Comparison of ENCODE assay signal across 1 cellular context in the genomic region with DNA sequence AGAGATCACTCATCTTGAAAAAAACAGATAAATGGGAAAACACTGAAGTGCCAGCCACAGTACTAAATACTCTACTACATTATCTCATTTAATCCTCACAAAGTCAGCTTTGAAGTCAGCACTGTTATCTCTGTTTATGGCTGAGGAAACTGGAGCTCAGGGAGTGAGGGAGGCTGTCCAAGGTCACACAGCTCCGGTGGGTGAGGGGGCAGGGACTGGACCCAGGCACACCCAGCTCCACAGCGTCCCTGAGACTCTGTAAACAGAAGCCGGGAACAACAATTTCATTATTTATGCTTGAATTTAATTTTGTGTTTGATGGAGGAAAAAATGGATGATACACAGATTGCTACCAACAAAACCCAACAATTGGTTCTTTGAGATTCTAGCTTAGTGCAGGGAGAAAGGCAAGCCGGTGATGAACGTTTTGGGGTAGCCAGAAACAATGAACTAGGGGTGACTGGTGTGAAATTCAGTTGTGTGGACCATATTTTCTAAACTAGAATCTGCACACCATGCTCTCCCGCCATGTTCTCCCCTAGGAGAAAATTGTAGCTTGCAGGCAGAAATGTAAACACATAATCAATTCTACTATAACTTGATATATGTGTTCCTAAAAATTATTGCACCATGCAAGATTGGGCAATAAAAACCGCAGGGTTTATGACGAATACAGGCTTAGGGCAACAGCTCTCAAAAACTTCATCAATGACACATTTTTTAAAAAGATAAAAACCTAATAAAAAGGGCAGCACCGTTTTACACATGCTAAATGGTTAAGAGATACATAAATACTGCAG.
A peak's percentile ranks its signal among the peaks of the same experiment; 100 is the strongest.
TF ChIP-seq lines count a peak whose summit lies in the region.

A gene with protein sequence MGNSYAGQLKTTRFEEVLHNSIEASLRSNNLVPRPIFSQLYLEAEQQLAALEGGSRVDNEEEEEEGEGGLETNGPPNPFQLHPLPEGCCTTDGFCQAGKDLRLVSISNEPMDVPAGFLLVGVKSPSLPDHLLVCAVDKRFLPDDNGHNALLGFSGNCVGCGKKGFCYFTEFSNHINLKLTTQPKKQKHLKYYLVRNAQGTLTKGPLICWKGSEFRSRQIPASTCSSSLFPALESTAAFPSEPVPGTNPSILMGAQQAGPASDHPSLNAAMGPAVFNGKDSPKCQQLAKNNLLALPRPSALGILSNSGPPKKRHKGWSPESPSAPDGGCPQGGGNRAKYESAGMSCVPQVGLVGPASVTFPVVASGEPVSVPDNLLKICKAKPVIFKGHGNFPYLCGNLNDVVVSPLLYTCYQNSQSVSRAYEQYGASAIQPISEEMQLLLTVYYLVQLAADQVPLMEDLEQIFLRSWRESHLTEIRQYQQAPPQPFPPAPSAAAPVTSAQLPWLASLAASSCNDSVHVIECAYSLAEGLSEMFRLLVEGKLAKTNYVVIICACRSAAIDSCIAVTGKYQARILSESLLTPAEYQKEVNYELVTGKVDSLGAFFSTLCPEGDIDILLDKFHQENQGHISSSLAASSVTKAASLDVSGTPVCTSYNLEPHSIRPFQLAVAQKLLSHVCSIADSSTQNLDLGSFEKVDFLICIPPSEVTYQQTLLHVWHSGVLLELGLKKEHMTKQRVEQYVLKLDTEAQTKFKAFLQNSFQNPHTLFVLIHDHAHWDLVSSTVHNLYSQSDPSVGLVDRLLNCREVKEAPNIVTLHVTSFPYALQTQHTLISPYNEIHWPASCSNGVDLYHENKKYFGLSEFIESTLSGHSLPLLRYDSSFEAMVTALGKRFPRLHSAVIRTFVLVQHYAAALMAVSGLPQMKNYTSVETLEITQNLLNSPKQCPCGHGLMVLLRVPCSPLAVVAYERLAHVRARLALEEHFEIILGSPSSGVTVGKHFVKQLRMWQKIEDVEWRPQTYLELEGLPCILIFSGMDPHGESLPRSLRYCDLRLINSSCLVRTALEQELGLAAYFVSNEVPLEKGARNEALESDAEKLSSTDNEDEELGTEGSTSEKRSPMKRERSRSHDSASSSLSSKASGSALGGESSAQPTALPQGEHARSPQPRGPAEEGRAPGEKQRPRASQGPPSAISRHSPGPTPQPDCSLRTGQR (N-terminal part only) (plus strand): TSS at position 768 of the 800 bp plus-strand sequence. CDS start 22,570 bp downstream, outside the sequence.

TF ChIP-seq in HepG2, 621 proteins besides CTCF, POLR2A, EP300 and RAD21 (continued from another document and continues in another):
- TF ChIP-seq, protein P1, sequence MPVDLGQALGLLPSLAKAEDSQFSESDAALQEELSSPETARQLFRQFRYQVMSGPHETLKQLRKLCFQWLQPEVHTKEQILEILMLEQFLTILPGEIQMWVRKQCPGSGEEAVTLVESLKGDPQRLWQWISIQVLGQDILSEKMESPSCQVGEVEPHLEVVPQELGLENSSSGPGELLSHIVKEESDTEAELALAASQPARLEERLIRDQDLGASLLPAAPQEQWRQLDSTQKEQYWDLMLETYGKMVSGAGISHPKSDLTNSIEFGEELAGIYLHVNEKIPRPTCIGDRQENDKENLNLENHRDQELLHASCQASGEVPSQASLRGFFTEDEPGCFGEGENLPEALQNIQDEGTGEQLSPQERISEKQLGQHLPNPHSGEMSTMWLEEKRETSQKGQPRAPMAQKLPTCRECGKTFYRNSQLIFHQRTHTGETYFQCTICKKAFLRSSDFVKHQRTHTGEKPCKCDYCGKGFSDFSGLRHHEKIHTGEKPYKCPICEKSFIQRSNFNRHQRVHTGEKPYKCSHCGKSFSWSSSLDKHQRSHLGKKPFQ (CRISPR knock-in tag; IDR thresholded peaks at IDR 0.05; ENCODE audit: insufficient replicate concordance), result no peak
- TF ChIP-seq SRF (IDR thresholded peaks at IDR 0.05; ENCODE audit: low read depth, low read length) (no peak), ZNF136 (CRISPR knock-in tag; IDR thresholded peaks at IDR 0.05; ENCODE audit: low read depth) (0 out of 2 replicates have a peak, but pooled peaks have one; percentile 25), NFE2 (CRISPR knock-in tag; IDR thresholded peaks at IDR 0.05) (no peak), GLI4 (CRISPR knock-in tag; IDR thresholded peaks at IDR 0.05; ENCODE audit: borderline replicate concordance) (no peak), ZNF747 (CRISPR knock-in tag; IDR thresholded peaks at IDR 0.05; ENCODE audit: borderline replicate concordance) (peak; percentile 57; the same call in 1 of the 2 replicates), ZFP36L1 (CRISPR knock-in tag; IDR thresholded peaks at IDR 0.05) (peak; percentile 38; the same call in 1 of the 2 replicates), HOXD1 (CRISPR knock-in tag; IDR thresholded peaks at IDR 0.05) (0 out of 2 replicates have a peak, but pooled peaks have one; percentile 41), FOXK1 (CRISPR knock-in tag; IDR thresholded peaks at IDR 0.05; ENCODE audit: borderline replicate concordance, low read depth) (peak; percentile 39; the same call in 1 of the 2 replicates), HOXA5 (CRISPR knock-in tag; IDR thresholded peaks at IDR 0.05) (peak; percentile 72), ZBTB21 (CRISPR knock-in tag; IDR thresholded peaks at IDR 0.05) (no peak), ETV6 (CRISPR knock-in tag; conservative IDR thresholded peaks at IDR 0.05) (no peak), HOXA9 (CRISPR knock-in tag; IDR thresholded peaks at IDR 0.05; ENCODE audit: borderline replicate concordance) (no peak), NFYB (CRISPR knock-in tag; IDR thresholded peaks at IDR 0.05) (no peak), MIER2 (CRISPR knock-in tag; IDR thresholded peaks at IDR 0.05) (peak; percentile 68; the same call in 1 of the 2 replicates), NFKB2 (CRISPR knock-in tag; IDR thresholded peaks at IDR 0.05; ENCODE audit: borderline replicate concordance) (no peak), ZNF563 (CRISPR knock-in tag; IDR thresholded peaks at IDR 0.05) (no peak), ZNF558 (CRISPR knock-in tag; IDR thresholded peaks at IDR 0.05; ENCODE audit: borderline replicate concordance) (no peak), NCOA2 (CRISPR knock-in tag; IDR thresholded peaks at IDR 0.05) (peak; percentile 95), MXI1 (IDR thresholded peaks at IDR 0.05; ENCODE audit: borderline replicate concordance, low read depth, low read length) (no peak), NONO (IDR thresholded peaks at IDR 0.05) (no peak), NONO (CRISPR knock-in tag; conservative IDR thresholded peaks at IDR 0.05) (peak; percentile 32; the same call in 1 of the 2 replicates), ZFP36L2 (CRISPR knock-in tag; IDR thresholded peaks at IDR 0.05) (no peak), TBX2 (CRISPR knock-in tag; IDR thresholded peaks at IDR 0.05; ENCODE audit: borderline replicate concordance) (peak; percentile 93), ZFP90 (CRISPR knock-in tag; IDR thresholded peaks at IDR 0.05; ENCODE audit: borderline replicate concordance) (no peak), SP4 (CRISPR knock-in tag; IDR thresholded peaks at IDR 0.05) (no peak), CBX1 (IDR thresholded peaks at IDR 0.05; ENCODE audit: low read depth) (peak; percentile 77), ZNF567 (CRISPR knock-in tag; IDR thresholded peaks at IDR 0.05; ENCODE audit: borderline replicate concordance) (no peak)
- TF ChIP-seq, protein P2, sequence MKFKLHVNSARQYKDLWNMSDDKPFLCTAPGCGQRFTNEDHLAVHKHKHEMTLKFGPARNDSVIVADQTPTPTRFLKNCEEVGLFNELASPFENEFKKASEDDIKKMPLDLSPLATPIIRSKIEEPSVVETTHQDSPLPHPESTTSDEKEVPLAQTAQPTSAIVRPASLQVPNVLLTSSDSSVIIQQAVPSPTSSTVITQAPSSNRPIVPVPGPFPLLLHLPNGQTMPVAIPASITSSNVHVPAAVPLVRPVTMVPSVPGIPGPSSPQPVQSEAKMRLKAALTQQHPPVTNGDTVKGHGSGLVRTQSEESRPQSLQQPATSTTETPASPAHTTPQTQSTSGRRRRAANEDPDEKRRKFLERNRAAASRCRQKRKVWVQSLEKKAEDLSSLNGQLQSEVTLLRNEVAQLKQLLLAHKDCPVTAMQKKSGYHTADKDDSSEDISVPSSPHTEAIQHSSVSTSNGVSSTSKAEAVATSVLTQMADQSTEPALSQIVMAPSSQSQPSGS (CRISPR knock-in tag; IDR thresholded peaks at IDR 0.05), result peak; percentile 93
- TF ChIP-seq, protein P3, sequence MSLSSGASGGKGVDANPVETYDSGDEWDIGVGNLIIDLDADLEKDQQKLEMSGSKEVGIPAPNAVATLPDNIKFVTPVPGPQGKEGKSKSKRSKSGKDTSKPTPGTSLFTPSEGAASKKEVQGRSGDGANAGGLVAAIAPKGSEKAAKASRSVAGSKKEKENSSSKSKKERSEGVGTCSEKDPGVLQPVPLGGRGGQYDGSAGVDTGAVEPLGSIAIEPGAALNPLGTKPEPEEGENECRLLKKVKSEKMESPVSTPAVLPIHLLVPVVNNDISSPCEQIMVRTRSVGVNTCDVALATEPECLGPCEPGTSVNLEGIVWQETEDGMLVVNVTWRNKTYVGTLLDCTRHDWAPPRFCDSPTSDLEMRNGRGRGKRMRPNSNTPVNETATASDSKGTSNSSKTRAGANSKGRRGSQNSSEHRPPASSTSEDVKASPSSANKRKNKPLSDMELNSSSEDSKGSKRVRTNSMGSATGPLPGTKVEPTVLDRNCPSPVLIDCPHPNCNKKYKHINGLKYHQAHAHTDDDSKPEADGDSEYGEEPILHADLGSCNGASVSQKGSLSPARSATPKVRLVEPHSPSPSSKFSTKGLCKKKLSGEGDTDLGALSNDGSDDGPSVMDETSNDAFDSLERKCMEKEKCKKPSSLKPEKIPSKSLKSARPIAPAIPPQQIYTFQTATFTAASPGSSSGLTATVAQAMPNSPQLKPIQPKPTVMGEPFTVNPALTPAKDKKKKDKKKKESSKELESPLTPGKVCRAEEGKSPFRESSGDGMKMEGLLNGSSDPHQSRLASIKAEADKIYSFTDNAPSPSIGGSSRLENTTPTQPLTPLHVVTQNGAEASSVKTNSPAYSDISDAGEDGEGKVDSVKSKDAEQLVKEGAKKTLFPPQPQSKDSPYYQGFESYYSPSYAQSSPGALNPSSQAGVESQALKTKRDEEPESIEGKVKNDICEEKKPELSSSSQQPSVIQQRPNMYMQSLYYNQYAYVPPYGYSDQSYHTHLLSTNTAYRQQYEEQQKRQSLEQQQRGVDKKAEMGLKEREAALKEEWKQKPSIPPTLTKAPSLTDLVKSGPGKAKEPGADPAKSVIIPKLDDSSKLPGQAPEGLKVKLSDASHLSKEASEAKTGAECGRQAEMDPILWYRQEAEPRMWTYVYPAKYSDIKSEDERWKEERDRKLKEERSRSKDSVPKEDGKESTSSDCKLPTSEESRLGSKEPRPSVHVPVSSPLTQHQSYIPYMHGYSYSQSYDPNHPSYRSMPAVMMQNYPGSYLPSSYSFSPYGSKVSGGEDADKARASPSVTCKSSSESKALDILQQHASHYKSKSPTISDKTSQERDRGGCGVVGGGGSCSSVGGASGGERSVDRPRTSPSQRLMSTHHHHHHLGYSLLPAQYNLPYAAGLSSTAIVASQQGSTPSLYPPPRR (CRISPR knock-in tag; IDR thresholded peaks at IDR 0.05; ENCODE audit: borderline replicate concordance), result peak; percentile 88
- TF ChIP-seq, protein P4, sequence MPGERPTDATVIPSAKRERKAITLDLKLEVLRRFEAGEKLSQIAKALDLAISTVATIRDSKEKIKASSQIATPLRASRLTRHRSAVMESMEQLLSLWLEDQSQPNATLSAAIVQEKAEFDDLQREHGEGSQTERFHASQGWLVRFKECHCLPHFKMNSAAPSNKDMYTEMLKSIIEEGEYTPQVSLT (CRISPR knock-in tag; IDR thresholded peaks at IDR 0.05; ENCODE audit: borderline replicate concordance, low read depth), result 0 out of 2 replicates have a peak, but pooled peaks have one; percentile 18
- TF ChIP-seq, protein P5, sequence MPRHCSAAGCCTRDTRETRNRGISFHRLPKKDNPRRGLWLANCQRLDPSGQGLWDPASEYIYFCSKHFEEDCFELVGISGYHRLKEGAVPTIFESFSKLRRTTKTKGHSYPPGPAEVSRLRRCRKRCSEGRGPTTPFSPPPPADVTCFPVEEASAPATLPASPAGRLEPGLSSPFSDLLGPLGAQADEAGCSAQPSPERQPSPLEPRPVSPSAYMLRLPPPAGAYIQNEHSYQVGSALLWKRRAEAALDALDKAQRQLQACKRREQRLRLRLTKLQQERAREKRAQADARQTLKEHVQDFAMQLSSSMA (CRISPR knock-in tag; IDR thresholded peaks at IDR 0.05), result no peak
- TF ChIP-seq, protein P6, sequence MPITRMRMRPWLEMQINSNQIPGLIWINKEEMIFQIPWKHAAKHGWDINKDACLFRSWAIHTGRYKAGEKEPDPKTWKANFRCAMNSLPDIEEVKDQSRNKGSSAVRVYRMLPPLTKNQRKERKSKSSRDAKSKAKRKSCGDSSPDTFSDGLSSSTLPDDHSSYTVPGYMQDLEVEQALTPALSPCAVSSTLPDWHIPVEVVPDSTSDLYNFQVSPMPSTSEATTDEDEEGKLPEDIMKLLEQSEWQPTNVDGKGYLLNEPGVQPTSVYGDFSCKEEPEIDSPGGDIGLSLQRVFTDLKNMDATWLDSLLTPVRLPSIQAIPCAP (CRISPR knock-in tag; IDR thresholded peaks at IDR 0.05; ENCODE audit: low read depth), result no peak
- TF ChIP-seq, protein P7, sequence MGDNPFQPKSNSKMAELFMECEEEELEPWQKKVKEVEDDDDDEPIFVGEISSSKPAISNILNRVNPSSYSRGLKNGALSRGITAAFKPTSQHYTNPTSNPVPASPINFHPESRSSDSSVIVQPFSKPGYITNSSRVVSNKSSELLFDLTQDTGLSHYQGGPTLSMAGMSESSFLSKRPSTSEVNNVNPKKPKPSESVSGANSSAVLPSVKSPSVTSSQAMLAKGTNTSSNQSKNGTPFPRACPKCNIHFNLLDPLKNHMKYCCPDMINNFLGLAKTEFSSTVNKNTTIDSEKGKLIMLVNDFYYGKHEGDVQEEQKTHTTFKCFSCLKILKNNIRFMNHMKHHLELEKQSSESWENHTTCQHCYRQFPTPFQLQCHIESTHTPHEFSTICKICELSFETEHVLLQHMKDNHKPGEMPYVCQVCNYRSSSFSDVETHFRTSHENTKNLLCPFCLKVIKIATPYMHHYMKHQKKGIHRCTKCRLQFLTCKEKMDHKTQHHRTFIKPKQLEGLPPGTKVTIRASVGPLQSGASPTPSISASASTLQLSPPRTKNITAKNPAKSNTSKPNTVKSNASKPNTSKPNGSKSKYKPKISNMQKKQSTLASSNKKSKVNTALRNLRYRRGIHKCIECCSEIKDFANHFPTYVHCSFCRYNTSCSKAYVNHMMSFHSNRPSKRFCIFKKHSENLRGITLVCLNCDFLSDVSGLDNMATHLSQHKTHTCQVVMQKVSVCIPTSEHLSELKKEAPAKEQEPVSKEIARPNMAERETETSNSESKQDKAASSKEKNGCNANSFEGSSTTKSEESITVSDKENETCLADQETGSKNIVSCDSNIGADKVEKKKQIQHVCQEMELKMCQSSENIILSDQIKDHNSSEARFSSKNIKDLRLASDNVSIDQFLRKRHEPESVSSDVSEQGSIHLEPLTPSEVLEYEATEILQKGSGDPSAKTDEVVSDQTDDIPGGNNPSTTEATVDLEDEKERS (CRISPR knock-in tag; IDR thresholded peaks at IDR 0.05), result peak; percentile 67; the same call in 1 of the 2 replicates
- TF ChIP-seq, protein P8, sequence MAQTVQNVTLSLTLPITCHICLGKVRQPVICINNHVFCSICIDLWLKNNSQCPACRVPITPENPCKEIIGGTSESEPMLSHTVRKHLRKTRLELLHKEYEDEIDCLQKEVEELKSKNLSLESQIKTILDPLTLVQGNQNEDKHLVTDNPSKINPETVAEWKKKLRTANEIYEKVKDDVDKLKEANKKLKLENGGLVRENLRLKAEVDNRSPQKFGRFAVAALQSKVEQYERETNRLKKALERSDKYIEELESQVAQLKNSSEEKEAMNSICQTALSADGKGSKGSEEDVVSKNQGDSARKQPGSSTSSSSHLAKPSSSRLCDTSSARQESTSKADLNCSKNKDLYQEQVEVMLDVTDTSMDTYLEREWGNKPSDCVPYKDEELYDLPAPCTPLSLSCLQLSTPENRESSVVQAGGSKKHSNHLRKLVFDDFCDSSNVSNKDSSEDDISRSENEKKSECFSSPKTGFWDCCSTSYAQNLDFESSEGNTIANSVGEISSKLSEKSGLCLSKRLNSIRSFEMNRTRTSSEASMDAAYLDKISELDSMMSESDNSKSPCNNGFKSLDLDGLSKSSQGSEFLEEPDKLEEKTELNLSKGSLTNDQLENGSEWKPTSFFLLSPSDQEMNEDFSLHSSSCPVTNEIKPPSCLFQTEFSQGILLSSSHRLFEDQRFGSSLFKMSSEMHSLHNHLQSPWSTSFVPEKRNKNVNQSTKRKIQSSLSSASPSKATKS (CRISPR knock-in tag; IDR thresholded peaks at IDR 0.05), result no peak
